Comparison of ENCODE assay signal across 1 cellular context in the genomic region with DNA sequence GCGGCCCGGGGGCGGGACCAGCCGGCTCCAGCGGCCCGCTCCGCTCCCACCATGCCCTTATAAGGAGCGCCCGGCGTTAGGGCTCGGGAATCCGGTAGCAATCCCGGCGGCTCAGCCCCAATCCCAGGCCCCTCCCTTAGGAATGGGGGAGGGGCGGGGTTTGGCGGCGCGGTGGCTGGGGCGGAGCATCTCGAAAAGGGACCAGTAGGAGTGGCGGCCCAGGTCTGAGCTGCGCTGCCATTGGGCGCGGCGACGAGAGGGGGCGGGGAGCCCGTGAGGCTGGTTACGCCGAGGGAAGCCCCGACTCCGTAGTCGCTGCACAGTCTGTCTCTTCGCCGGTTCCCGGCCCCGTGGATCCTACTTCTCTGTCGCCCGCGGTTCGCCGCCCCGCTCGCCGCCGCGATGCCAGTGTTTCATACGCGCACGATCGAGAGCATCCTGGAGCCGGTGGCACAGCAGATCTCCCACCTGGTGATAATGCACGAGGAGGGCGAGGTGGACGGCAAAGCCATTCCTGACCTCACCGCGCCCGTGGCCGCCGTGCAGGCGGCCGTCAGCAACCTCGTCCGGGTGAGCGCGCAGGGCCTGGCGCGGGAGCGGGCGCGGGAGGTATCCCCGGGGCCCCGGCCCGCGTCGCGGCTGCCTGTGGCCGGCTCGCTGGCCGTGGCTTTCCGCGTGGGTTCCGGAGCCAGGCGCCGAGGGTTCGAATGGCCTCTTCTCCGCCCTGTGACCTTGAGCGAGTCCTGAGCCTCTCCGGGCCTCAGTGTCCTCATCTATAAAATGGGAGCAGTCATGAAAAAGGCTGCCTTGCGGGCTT.
TF ChIP-seq lines count a peak whose summit lies in the region.

A gene (plus strand): TSS at position 311 of the 817 bp plus-strand sequence. CDS start 92 bp downstream, at position 403.

TF ChIP-seq in K562, 482 proteins besides CTCF, POLR2A, EP300 and RAD21 (continued from another document and continues in another):
- TF ChIP-seq NCOA1 (IDR thresholded peaks at IDR 0.05; ENCODE audit: low read depth) (0 out of 2 replicates have a peak, but pooled peaks have one; percentile 9), ZNF76 (CRISPR knock-in tag; IDR thresholded peaks at IDR 0.05; ENCODE audit: borderline replicate concordance) (peak; percentile 75; the same call in 1 of the 2 replicates), GABPA (tag; conservative IDR thresholded peaks at IDR 0.05; ENCODE audit: low read depth) (no peak), KLF1 (tag; IDR thresholded peaks at IDR 0.05) (peak; percentile 88), NELFE (IDR thresholded peaks at IDR 0.05; ENCODE audit: insufficient read depth, insufficient read length) (no peak), MEIS2 (IDR thresholded peaks at IDR 0.05; ENCODE audit: partially characterized antibody) (peak; percentile 1), YY1 (IDR thresholded peaks at IDR 0.05; ENCODE audit: borderline replicate concordance in 1 of 3, control insufficient read depth in 1 of 3, extremely low read depth in 1 of 3, insufficient read depth in 3 of 3, insufficient read length in 1 of 3, insufficient replicate concordance in 2 of 3, low read depth in 1 of 3, low read length in 2 of 3) (peak in 2 of 3 experiments; percentile 10 to 23), CHD4 (IDR thresholded peaks at IDR 0.05; ENCODE audit: insufficient read depth, insufficient replicate concordance, low read depth, low read length, poor library complexity, severe bottlenecking) (peak; percentile 87), RBM34 (IDR thresholded peaks at IDR 0.05; ENCODE audit: borderline replicate concordance, insufficient read depth, low read length) (no peak), HDAC6 (IDR thresholded peaks at IDR 0.05; ENCODE audit: low read depth, low read length) (no peak), FIP1L1 (IDR thresholded peaks at IDR 0.05; ENCODE audit: low read depth, low read length, poor library complexity, severe bottlenecking) (peak; percentile 83), DIDO1 (tag; IDR thresholded peaks at IDR 0.05; ENCODE audit: low read depth) (no peak), PML (IDR thresholded peaks at IDR 0.05; ENCODE audit: low read length) (peak; percentile 86; the same call in 1 of the 2 replicates), SAP30 (IDR thresholded peaks at IDR 0.05; ENCODE audit: borderline replicate concordance, insufficient read depth, low read depth, low read length, poor library complexity, severe bottlenecking) (peak; percentile 81), SP1 (CRISPR knock-in tag; IDR thresholded peaks at IDR 0.05) (peak; percentile 88), RUNX1 (IDR thresholded peaks at IDR 0.05; ENCODE audit: low read depth) (no peak), ZNF445 (CRISPR knock-in tag; IDR thresholded peaks at IDR 0.05; ENCODE audit: low read depth) (no peak), ZNF785 (CRISPR knock-in tag; IDR thresholded peaks at IDR 0.05) (no peak), SMAD4 (CRISPR knock-in tag; conservative IDR thresholded peaks at IDR 0.05) (peak; percentile 14), RBBP5 (IDR thresholded peaks at IDR 0.05; ENCODE audit: borderline replicate concordance, insufficient read depth, low read length, poor library complexity, severe bottlenecking) (peak; percentile 91), ATF7 (IDR thresholded peaks at IDR 0.05) (peak; percentile 80), THRAP3 (IDR thresholded peaks at IDR 0.05; ENCODE audit: borderline replicate concordance) (no peak), GTF2F1 (IDR thresholded peaks at IDR 0.05; ENCODE audit: low read depth, low read length) (no peak; the same call in 1 of the 2 replicates), SAFB (IDR thresholded peaks at IDR 0.05; ENCODE audit: borderline replicate concordance, low read depth, low read length) (peak; percentile 82), CCNT2 (IDR thresholded peaks at IDR 0.05; ENCODE audit: borderline replicate concordance, extremely low read depth, insufficient read length, low read depth, low read length) (peak; percentile 91), MTA1 (IDR thresholded peaks at IDR 0.05; ENCODE audit: borderline replicate concordance) (no peak), HNRNPL (IDR thresholded peaks at IDR 0.05; ENCODE audit: low read depth, low read length) (peak; percentile 46; the same call in 1 of the 2 replicates), RBFOX2 (IDR thresholded peaks at IDR 0.05; ENCODE audit: low read depth, low read length) (peak; percentile 100), MEF2A (IDR thresholded peaks at IDR 0.05; ENCODE audit: control insufficient read depth, low read depth, low read length) (no peak), HMGN3 (IDR thresholded peaks at IDR 0.05; ENCODE audit: borderline replicate concordance, extremely low read depth, insufficient read length, low read depth, low read length) (peak; percentile 91), HEY1 (CRISPR knock-in tag; IDR thresholded peaks at IDR 0.05; ENCODE audit: borderline replicate concordance) (no peak), POU5F1 (IDR thresholded peaks at IDR 0.05; ENCODE audit: borderline replicate concordance, low read depth, low read length, partially characterized antibody) (no peak), FOXM1 (IDR thresholded peaks at IDR 0.05; ENCODE audit: low read depth) (peak; percentile 16; the same call in 1 of the 2 replicates), FOXM1 (CRISPR knock-in tag; IDR thresholded peaks at IDR 0.05; ENCODE audit: low read depth) (peak; percentile 68; the same call in 1 of the 2 replicates), XRCC3 (IDR thresholded peaks at IDR 0.05) (no peak), RBM22 (IDR thresholded peaks at IDR 0.05; ENCODE audit: low read depth, low read length, poor library complexity, severe bottlenecking) (peak; percentile 90), ZNF174 (CRISPR knock-in tag; IDR thresholded peaks at IDR 0.05) (no peak), FOXK2 (conservative IDR thresholded peaks at IDR 0.05 in 1 of 2, IDR thresholded peaks at IDR 0.05 in 1 of 2; ENCODE audit: low read depth in 2 of 2) (no peak)
- TF ChIP-seq, protein P1, sequence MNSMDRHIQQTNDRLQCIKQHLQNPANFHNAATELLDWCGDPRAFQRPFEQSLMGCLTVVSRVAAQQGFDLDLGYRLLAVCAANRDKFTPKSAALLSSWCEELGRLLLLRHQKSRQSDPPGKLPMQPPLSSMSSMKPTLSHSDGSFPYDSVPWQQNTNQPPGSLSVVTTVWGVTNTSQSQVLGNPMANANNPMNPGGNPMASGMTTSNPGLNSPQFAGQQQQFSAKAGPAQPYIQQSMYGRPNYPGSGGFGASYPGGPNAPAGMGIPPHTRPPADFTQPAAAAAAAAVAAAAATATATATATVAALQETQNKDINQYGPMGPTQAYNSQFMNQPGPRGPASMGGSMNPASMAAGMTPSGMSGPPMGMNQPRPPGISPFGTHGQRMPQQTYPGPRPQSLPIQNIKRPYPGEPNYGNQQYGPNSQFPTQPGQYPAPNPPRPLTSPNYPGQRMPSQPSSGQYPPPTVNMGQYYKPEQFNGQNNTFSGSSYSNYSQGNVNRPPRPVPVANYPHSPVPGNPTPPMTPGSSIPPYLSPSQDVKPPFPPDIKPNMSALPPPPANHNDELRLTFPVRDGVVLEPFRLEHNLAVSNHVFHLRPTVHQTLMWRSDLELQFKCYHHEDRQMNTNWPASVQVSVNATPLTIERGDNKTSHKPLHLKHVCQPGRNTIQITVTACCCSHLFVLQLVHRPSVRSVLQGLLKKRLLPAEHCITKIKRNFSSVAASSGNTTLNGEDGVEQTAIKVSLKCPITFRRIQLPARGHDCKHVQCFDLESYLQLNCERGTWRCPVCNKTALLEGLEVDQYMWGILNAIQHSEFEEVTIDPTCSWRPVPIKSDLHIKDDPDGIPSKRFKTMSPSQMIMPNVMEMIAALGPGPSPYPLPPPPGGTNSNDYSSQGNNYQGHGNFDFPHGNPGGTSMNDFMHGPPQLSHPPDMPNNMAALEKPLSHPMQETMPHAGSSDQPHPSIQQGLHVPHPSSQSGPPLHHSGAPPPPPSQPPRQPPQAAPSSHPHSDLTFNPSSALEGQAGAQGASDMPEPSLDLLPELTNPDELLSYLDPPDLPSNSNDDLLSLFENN (IDR thresholded peaks at IDR 0.05; ENCODE audit: low read depth in 2 of 2, low read length in 2 of 2), result no peak; a peak in 2 of 4 replicates
- TF ChIP-seq, protein P2, sequence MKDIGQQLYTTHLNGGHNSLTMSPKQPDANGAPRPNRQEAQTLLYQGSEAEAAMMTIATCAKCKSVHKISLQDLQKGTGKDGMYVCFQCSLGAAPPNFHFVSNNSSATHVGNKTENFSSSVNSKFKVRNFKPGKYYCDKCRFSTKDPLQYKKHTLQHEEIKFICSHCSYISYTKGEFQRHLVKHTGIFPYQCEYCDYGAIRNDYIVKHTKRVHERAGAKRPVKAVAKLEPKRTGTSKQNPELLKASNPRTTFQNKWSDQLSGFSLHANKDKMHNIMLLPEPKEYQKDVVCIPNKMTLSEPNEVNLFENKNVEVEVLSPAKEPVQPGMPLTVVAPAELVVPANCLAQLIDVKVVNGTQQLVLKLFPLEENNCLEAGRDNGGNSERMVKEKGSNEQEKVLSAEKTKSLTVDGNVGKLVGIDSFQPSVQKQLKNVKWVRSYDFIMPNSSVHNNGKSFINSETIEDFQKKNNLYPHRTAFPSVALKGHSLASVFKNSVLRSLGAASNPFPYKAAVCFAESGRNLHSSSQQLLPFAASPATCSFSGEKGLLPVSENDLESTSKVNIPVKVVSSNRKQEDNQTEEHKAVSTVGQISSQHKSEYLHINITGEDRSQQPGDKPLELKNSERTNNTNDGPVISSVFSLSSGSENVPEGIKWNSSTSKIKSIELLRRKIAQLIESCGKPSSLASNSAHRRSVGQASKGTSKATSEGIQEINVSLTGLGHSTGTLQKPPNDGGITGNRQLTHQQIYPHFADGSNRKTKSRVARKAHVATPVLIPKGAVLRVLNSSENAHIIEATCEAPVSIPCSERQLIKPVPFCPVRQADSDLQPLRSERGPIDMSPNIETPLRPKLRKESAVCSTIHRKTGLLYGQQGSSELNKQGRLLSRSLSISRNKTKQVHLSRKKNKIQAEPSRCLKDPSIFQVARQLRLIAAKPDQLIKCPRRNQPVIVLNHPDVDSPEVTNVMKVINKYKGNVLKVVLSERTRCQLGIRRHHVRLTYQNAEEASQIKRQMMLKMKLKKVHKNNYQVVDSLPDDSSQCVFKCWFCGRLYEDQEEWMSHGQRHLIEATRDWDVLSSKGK (CRISPR knock-in tag; IDR thresholded peaks at IDR 0.05), result no peak
- TF ChIP-seq, protein P3, sequence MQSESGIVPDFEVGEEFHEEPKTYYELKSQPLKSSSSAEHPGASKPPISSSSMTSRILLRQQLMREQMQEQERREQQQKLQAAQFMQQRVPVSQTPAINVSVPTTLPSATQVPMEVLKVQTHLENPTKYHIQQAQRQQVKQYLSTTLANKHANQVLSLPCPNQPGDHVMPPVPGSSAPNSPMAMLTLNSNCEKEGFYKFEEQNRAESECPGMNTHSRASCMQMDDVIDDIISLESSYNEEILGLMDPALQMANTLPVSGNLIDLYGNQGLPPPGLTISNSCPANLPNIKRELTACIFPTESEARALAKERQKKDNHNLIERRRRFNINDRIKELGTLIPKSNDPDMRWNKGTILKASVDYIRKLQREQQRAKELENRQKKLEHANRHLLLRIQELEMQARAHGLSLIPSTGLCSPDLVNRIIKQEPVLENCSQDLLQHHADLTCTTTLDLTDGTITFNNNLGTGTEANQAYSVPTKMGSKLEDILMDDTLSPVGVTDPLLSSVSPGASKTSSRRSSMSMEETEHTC (IDR thresholded peaks at IDR 0.05), result 0 out of 2 replicates have a peak, but pooled peaks have one; percentile 13
- TF ChIP-seq, protein P4, sequence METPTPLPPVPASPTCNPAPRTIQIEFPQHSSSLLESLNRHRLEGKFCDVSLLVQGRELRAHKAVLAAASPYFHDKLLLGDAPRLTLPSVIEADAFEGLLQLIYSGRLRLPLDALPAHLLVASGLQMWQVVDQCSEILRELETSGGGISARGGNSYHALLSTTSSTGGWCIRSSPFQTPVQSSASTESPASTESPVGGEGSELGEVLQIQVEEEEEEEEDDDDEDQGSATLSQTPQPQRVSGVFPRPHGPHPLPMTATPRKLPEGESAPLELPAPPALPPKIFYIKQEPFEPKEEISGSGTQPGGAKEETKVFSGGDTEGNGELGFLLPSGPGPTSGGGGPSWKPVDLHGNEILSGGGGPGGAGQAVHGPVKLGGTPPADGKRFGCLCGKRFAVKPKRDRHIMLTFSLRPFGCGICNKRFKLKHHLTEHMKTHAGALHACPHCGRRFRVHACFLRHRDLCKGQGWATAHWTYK (CRISPR knock-in tag; IDR thresholded peaks at IDR 0.05), result peak; percentile 36; the same call in 1 of the 2 replicates
- TF ChIP-seq, protein P5, sequence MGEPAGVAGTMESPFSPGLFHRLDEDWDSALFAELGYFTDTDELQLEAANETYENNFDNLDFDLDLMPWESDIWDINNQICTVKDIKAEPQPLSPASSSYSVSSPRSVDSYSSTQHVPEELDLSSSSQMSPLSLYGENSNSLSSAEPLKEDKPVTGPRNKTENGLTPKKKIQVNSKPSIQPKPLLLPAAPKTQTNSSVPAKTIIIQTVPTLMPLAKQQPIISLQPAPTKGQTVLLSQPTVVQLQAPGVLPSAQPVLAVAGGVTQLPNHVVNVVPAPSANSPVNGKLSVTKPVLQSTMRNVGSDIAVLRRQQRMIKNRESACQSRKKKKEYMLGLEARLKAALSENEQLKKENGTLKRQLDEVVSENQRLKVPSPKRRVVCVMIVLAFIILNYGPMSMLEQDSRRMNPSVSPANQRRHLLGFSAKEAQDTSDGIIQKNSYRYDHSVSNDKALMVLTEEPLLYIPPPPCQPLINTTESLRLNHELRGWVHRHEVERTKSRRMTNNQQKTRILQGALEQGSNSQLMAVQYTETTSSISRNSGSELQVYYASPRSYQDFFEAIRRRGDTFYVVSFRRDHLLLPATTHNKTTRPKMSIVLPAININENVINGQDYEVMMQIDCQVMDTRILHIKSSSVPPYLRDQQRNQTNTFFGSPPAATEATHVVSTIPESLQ (CRISPR knock-in tag; IDR thresholded peaks at IDR 0.05), result no peak
- TF ChIP-seq, protein P6, sequence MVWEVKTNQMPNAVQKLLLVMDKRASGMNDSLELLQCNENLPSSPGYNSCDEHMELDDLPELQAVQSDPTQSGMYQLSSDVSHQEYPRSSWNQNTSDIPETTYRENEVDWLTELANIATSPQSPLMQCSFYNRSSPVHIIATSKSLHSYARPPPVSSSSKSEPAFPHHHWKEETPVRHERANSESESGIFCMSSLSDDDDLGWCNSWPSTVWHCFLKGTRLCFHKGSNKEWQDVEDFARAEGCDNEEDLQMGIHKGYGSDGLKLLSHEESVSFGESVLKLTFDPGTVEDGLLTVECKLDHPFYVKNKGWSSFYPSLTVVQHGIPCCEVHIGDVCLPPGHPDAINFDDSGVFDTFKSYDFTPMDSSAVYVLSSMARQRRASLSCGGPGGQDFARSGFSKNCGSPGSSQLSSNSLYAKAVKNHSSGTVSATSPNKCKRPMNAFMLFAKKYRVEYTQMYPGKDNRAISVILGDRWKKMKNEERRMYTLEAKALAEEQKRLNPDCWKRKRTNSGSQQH (CRISPR knock-in tag; IDR thresholded peaks at IDR 0.05), result peak; percentile 75; the same call in 1 of the 2 replicates
- TF ChIP-seq, protein P7, sequence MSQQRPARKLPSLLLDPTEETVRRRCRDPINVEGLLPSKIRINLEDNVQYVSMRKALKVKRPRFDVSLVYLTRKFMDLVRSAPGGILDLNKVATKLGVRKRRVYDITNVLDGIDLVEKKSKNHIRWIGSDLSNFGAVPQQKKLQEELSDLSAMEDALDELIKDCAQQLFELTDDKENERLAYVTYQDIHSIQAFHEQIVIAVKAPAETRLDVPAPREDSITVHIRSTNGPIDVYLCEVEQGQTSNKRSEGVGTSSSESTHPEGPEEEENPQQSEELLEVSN (IDR thresholded peaks at IDR 0.05; ENCODE audit: borderline replicate concordance in 1 of 2, extremely low read depth in 1 of 2, insufficient read depth in 1 of 2, insufficient read length in 1 of 2, low read depth in 1 of 2, low read length in 1 of 2, poor library complexity in 1 of 2, severe bottlenecking in 1 of 2), result peak; percentile 58 to 61
